22 cellular contexts compared by ENCODE assay signal in the genomic region with DNA sequence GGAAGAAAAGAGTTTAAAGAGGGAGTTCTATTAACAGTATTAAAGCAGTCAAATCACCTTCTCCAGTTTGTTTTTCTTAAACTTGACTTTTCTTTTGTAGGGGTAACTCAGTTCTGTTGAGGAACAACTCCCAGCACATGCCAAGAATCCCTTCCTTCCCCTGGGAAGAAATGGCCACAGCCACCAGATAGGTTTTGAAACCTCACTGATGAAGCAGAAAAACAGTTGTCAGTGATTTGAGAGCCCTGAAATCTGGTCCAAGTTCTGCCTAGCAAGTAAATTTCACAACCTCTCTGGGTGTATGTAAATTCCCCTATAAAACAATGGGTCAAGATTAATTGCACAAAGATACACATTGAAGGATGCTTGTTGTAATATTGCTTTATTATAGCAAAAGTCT.
A peak's percentile ranks its signal among the peaks of the same experiment; 100 is the strongest.
DNase-seq lines count a peak whose midpoint lies in the region; ATAC-seq and TF ChIP-seq lines count a peak whose summit lies in the region.
"Had no signal": no experiment of that assay in that cellular context is flagged by ENCODE, and none has a peak within 500 bp of the region (broad histone marks: within the 10 kb centered on the region; RNA-seq: fewer than 3 reads in every experiment).

No MANE protein-coding gene starts in this region.

- peaks cover 4% of the 10 kb centered on the region; the same call in 1 of the 2 replicates for H3K4me1 ChIP-seq in IMR-90 (ENCODE audit: control insufficient read depth, insufficient read depth, low read length)
- H3K4me1 ChIP-seq in mesendoderm (ENCODE audit: control insufficient read depth, low read depth, low read length), result peaks cover 8% of the 10 kb centered on the region
- H3K4me1 ChIP-seq: BLaER1, Caco-2 had no signal

- in situ Hi-C loops in IMR-90 (cut with MboI; ENCODE audit: low sequenced_read_pairs), result loop anchor here (25.0 kb wide), 1 partner anchor 730 kb away; no protein-coding TSS in a partner anchor

- H4K20me1 ChIP-seq in IMR-90 (ENCODE audit: insufficient read depth, low read length), result no peaks in the 10 kb centered on the region
- H4K20me1 ChIP-seq: BLaER1 had no signal

- no peaks in the 10 kb centered on the region for H3K9me3 ChIP-seq in IMR-90 (ENCODE audit: control insufficient read depth, insufficient read depth, low read length)
- H3K9me3 ChIP-seq: BLaER1, Caco-2 had no signal

- no peak overlapping the region for H4K91ac ChIP-seq in IMR-90 (ENCODE audit: insufficient read depth, low read depth, low read length)

- no peaks in the 10 kb centered on the region for H3K9me1 ChIP-seq in IMR-90 (ENCODE audit: insufficient read depth, low read length)

- H3K18ac ChIP-seq in IMR-90 (ENCODE audit: low read depth, low read length), result no peak overlapping the region
- H3K18ac ChIP-seq in mesendoderm (ENCODE audit: low read length), result no peak overlapping the region

- BruUV-seq in IMR-90 (replicated peaks; lab: Mats Ljungman, UMichigan), result no TSS peak

- H3K4ac ChIP-seq in IMR-90 (ENCODE audit: low read depth, low read length) (no peak overlapping the region), mesendoderm (ENCODE audit: low read depth, low read length) (no peak overlapping the region)

- H3K4me3 ChIP-seq in IMR-90 (ENCODE audit: insufficient read depth, low read depth, low read length) (no peak overlapping the region), cardiac fibroblast (replicated peaks in 1 of 2; ENCODE audit: low read depth in 2 of 2, low read length in 2 of 2) (no peak overlapping the region), mesendoderm (ENCODE audit: low read length) (no peak overlapping the region), skeletal muscle cell (ENCODE audit: low read depth, low read length) (no peak overlapping the region)
- H3K4me3 ChIP-seq: BLaER1 had no signal

- DNase-seq in IMR-90 (no peak), cardiac fibroblast (ENCODE audit: low read depth in 2 of 2) (peak; percentile 11 to 46), mesendoderm (no peak), skeletal muscle cell (ENCODE audit: low read depth) (peak; percentile 10), SW480 (ENCODE audit: low spot score) (no peak), substantia nigra (lab: John Stamatoyannopoulos, UW) (no peak), WTC11 (ENCODE audit: low spot score) (no peak)
- DNase-seq: Caco-2; CD4-positive, alpha-beta T cell; DMS 273 treated with DMSO at 0.1 percent for 48 hours; DMS79 treated with DMSO at 0.1 percent for 48 hours; H9; HFFc6; Kasumi-1; MM.1S; NCI-H1048; NCI-H1417 treated with DMSO at 0.1 percent for 48 hours; NCI-H187; NCI-H446; NCI-H526; Right ventricle myocardium superior had no signal

- H2BK15ac ChIP-seq in IMR-90 (ENCODE audit: low read depth, low read length) (no peak overlapping the region), mesendoderm (replicated peaks; ENCODE audit: low read depth) (peak overlapping the region; percentile 57)

- H3K79me2 ChIP-seq in mesendoderm (ENCODE audit: control insufficient read depth, insufficient read depth, low read length), result no peaks in the 10 kb centered on the region

- POLR2A ChIA-PET in IMR-90 (lab: Charles Lee; ENCODE audit: unreplicated experiment) (no interaction called here), WTC11 (lab: Charles Lee) (no interaction called here)

- H3K4me3 Mint-ChIP-seq in WTC11, result no peak overlapping the region
- H3K4me3 Mint-ChIP-seq: CD4-positive, alpha-beta T cell; H9; HFFc6 had no signal

- TF ChIP-seq RAD21 in IMR-90 (IDR thresholded peaks at IDR 0.05; ENCODE audit: low read length), result no peak

- no peak overlapping the region for H3K56ac ChIP-seq in IMR-90 (ENCODE audit: extremely low read depth, insufficient read depth, low read length)
- no peak overlapping the region for H3K56ac ChIP-seq in mesendoderm (ENCODE audit: low read length)

- H3K27me3 ChIP-seq in IMR-90 (ENCODE audit: control insufficient read depth, insufficient read depth, low read length), result no peaks in the 10 kb centered on the region
- no peaks in the 10 kb centered on the region for H3K27me3 ChIP-seq in mesendoderm (ENCODE audit: insufficient read depth, low read length, poor library complexity)
- H3K27me3 ChIP-seq: BLaER1 had no signal

- H3K4me2 ChIP-seq in IMR-90 (ENCODE audit: low read depth, low read length), result no peak overlapping the region
- no peak overlapping the region for H3K4me2 ChIP-seq in mesendoderm (ENCODE audit: low read length)
- H3K4me2 ChIP-seq: BLaER1 had no signal

- H3K23ac ChIP-seq in IMR-90 (ENCODE audit: low read depth, low read length) (no peak overlapping the region), mesendoderm (ENCODE audit: low read length) (no peak overlapping the region)

- no peaks in the 10 kb centered on the region for H3K9me3 Mint-ChIP-seq in WTC11
- H3K9me3 Mint-ChIP-seq: CD4-positive, alpha-beta T cell; H9; HFFc6 had no signal

- H4K8ac ChIP-seq in IMR-90 (ENCODE audit: low read depth in 2 of 2, low read length in 2 of 2), result no peak overlapping the region
- no peak overlapping the region for H4K8ac ChIP-seq in mesendoderm (ENCODE audit: low read depth, low read length)

- no peak overlapping the region for H2BK5ac ChIP-seq in IMR-90 (ENCODE audit: low read depth, low read length, poor library complexity, severe bottlenecking)
- H2BK5ac ChIP-seq in mesendoderm (ENCODE audit: low read length), result no peak overlapping the region

- H3K14ac ChIP-seq in IMR-90 (replicated peaks; ENCODE audit: low read depth, low read length), result no peak overlapping the region

- H3K27ac Mint-ChIP-seq in WTC11, result no peak overlapping the region
- H3K27ac Mint-ChIP-seq: CD4-positive, alpha-beta T cell; H9; HFFc6 had no signal

- intact Hi-C loops in IMR-90 (cut with micrococcal nuclease), result loop anchor here (5.0 to 10.0 kb wide), 2 partner anchors 322 to 455 kb away; no protein-coding TSS in a partner anchor

- CTCF ChIA-PET in IMR-90 (lab: Yijun Ruan, JAX) (interaction anchor here (1.5 kb wide), 1 partner anchor 559 kb away, joined by 9 read pairs; no protein-coding TSS in a partner anchor), WTC11 (lab: Charles Lee) (no interaction called here)

- H3K4me1 Mint-ChIP-seq in WTC11, result peaks cover 34% of the 10 kb centered on the region

- dilution Hi-C loops in IMR-90 (cut with HindIII; ENCODE audit: low sequenced_read_pairs, unreplicated experiment), result no loop called here

- no peak for TF ChIP-seq CTCF in IMR-90 (conservative IDR thresholded peaks at IDR 0.05; ENCODE audit: low read depth, low read length)
- no peak for TF ChIP-seq CTCF in cardiac fibroblast (IDR thresholded peaks at IDR 0.05; ENCODE audit: low read depth, low read length)
- no peak for TF ChIP-seq CTCF in WTC11 (IDR thresholded peaks at IDR 0.05)

- H4K5ac ChIP-seq in IMR-90 (ENCODE audit: low read depth, low read length) (peak overlapping the region; percentile 72; the same call in 1 of the 2 replicates), mesendoderm (ENCODE audit: low read length) (no peak overlapping the region)

- H3K36me3 ChIP-seq in IMR-90 (ENCODE audit: control insufficient read depth, insufficient read depth, low read length), result no peaks in the 10 kb centered on the region
- no peaks in the 10 kb centered on the region for H3K36me3 ChIP-seq in mesendoderm (ENCODE audit: control insufficient read depth, insufficient read depth, low read length)
- H3K36me3 ChIP-seq: BLaER1 had no signal

- H2BK120ac ChIP-seq in IMR-90 (ENCODE audit: low read depth, low read length) (no peak overlapping the region), mesendoderm (ENCODE audit: low read depth, low read length) (no peak overlapping the region)

- H2AK5ac ChIP-seq in IMR-90 (ENCODE audit: low read depth, low read length), result no peak overlapping the region
- H2AK5ac ChIP-seq in mesendoderm (ENCODE audit: low read length), result no peak overlapping the region

- ATAC-seq in IMR-90 (ENCODE audit: low read depth) (no peak), WTC11 (no peak)

- no peak overlapping the region; the same call in 1 of the 2 replicates for H3K27ac ChIP-seq in IMR-90 (ENCODE audit: insufficient read depth, low read length)
- H3K27ac ChIP-seq in mesendoderm (ENCODE audit: low read depth, low read length), result no peak overlapping the region
- no peak overlapping the region for H3K27ac ChIP-seq in substantia nigra (ENCODE audit: low read depth, low read length, poor library complexity, severe bottlenecking)
- H3K27ac ChIP-seq: BLaER1 had no signal

- H2AFZ ChIP-seq in IMR-90 (replicated peaks; ENCODE audit: low read length, poor library complexity), result no peak overlapping the region

- H2AK9ac ChIP-seq in IMR-90 (replicated peaks; ENCODE audit: low read depth, low read length, poor library complexity), result no peak overlapping the region

- H3K9ac ChIP-seq in IMR-90 (ENCODE audit: low read depth, low read length) (no peak overlapping the region), mesendoderm (ENCODE audit: low read length) (no peak overlapping the region)
- H3K9ac ChIP-seq: BLaER1 had no signal

- no peak for TF ChIP-seq POLR2A in IMR-90 (IDR thresholded peaks at IDR 0.05; ENCODE audit: low read depth, low read length)

- H2BK20ac ChIP-seq in IMR-90 (ENCODE audit: low read depth, low read length), result no peak overlapping the region

- H3K79me1 ChIP-seq in IMR-90 (ENCODE audit: low read depth in 1 of 2, low read length in 2 of 2) (no peaks in the 10 kb centered on the region), mesendoderm (ENCODE audit: low read length) (no peaks in the 10 kb centered on the region)

- H3K36me3 Mint-ChIP-seq in WTC11, result no peaks in the 10 kb centered on the region

- peaks cover 16% of the 10 kb centered on the region for H3K27me3 Mint-ChIP-seq in WTC11 (ENCODE audit: low read depth)

TF ChIP-seq in IMR-90, 13 proteins besides CTCF, POLR2A, EP300 and RAD21 (continues in another document):
- TF ChIP-seq MAZ (IDR thresholded peaks at IDR 0.05; ENCODE audit: borderline replicate concordance, low read depth, low read length), result no peak
- TF ChIP-seq SMC3 (IDR thresholded peaks at IDR 0.05; ENCODE audit: low read depth, low read length), result no peak
- TF ChIP-seq RCOR1 (IDR thresholded peaks at IDR 0.05; ENCODE audit: insufficient replicate concordance, low read length), result no peak
- no peak for TF ChIP-seq RFX5 (IDR thresholded peaks at IDR 0.05; ENCODE audit: low read depth, low read length)
- no peak for TF ChIP-seq NFE2L2 (IDR thresholded peaks at IDR 0.05; ENCODE audit: low read depth, low read length)
- TF ChIP-seq BHLHE40 (IDR thresholded peaks at IDR 0.05; ENCODE audit: low read depth, low read length), result no peak

TF ChIP-seq in WTC11, 78 proteins besides CTCF, POLR2A, EP300 and RAD21 (continues in another document):
- TF ChIP-seq ZNF138 (CRISPR knock-in tag; conservative IDR thresholded peaks at IDR 0.05), result no peak
- no peak for TF ChIP-seq SMAD3 (CRISPR knock-in tag; IDR thresholded peaks at IDR 0.05; ENCODE audit: borderline replicate concordance)
- TF ChIP-seq, protein P1, sequence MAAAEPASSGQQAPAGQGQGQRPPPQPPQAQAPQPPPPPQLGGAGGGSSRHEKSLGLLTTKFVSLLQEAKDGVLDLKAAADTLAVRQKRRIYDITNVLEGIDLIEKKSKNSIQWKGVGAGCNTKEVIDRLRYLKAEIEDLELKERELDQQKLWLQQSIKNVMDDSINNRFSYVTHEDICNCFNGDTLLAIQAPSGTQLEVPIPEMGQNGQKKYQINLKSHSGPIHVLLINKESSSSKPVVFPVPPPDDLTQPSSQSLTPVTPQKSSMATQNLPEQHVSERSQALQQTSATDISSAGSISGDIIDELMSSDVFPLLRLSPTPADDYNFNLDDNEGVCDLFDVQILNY (CRISPR knock-in tag; IDR thresholded peaks at IDR 0.05), result no peak
- no peak for TF ChIP-seq GRHL2 (CRISPR knock-in tag; IDR thresholded peaks at IDR 0.05; ENCODE audit: insufficient replicate concordance, severe bottlenecking)
- no peak for TF ChIP-seq FOXK1 (CRISPR knock-in tag; IDR thresholded peaks at IDR 0.05)

Comparison
In these comparisons a context has a peak if more than half of its experiments do, and no peak if none do; other contexts are left out.
1. DNase-seq: peak in cardiac fibroblast (2 of 2) and skeletal muscle cell (single experiment); none in IMR-90 (single experiment), mesendoderm (single experiment), SW480 (single experiment), substantia nigra (0 of 49) and WTC11 (single experiment).